Comparison of ENCODE assay signal across 9 cellular contexts in the genomic region with DNA sequence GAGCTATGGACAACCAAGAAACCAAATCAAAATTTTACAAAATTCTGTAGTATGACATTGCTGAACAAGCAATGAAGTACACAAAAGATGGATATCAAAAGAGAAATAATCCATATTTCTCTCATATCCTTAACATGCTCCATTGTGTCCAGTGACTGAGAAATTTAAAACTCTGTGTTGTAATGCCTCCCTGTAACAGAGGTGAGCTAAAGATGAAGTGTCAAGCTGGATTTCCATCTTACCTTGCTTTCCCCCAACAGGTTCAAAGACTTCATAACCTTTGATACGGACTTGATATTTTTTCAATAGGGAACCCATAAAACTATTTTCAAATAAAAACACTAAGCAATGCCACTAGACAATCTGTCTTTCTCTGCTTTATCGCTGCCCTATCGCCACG.
DNase-seq lines count a peak whose midpoint lies in the region; ATAC-seq and TF ChIP-seq lines count a peak whose summit lies in the region.
"Had no signal": no experiment of that assay in that cellular context is flagged by ENCODE, and none has a peak within 500 bp of the region (broad histone marks: within the 10 kb centered on the region; RNA-seq: fewer than 3 reads in every experiment).

No MANE protein-coding gene starts in this region.

- H2BK120ac ChIP-seq in mesendoderm (ENCODE audit: low read depth, low read length): no peak overlapping the region

- TF ChIP-seq POLR2A in uterus (IDR thresholded peaks at IDR 0.05): no peak

- intact Hi-C loops in heart right ventricle (cut with DNase I): loop anchor here in 3 of 10 donors (5.0 to 10.0 kb wide), 3 partner anchors 85 to 92 kb away; no protein-coding TSS in a partner anchor
- intact Hi-C loops in cardiac septum (cut with DNase I): no loop called here
- intact Hi-C loops in uterus (cut with DNase I; ENCODE audit: low total_unique reads): no loop called here

- H3K27me3 ChIP-seq in heart right ventricle (no peaks in the 10 kb centered on the region), mesendoderm (ENCODE audit: insufficient read depth, low read length, poor library complexity) (no peaks in the 10 kb centered on the region), uterus (no peaks in the 10 kb centered on the region)

- H4K5ac ChIP-seq in mesendoderm (ENCODE audit: low read length): no peak overlapping the region

- H2BK5ac ChIP-seq in mesendoderm (ENCODE audit: low read length): no peak overlapping the region

- no peak overlapping the region for H4K8ac ChIP-seq in mesendoderm (ENCODE audit: low read depth, low read length)

- peaks cover 0 to 34% (median 19%) of the 10 kb centered on the region in 9 donors for H3K4me1 ChIP-seq in heart right ventricle
- H3K4me1 ChIP-seq in mesendoderm (ENCODE audit: control insufficient read depth, low read depth, low read length): no peaks in the 10 kb centered on the region
- H3K4me1 ChIP-seq in uterus: no peaks in the 10 kb centered on the region

- H3K36me3 Mint-ChIP-seq in brain: no peaks in the 10 kb centered on the region

- DNase-seq in heart right ventricle: no peak
- no peak for DNase-seq in cardiac septum (ENCODE audit: low spot score)
- DNase-seq in mesendoderm: no peak
- no peak for DNase-seq in uterus
- DNase-seq in NCI-H1694 treated with DMSO at 0.1 percent for 48 hours (lab: John Stamatoyannopoulos, UW): no peak
- DNase-seq in NCI-H2081 treated with DMSO at 0.1 percent for 48 hours (lab: John Stamatoyannopoulos, UW): no peak
- DNase-seq: NCI-H1436 had no signal

- peak overlapping the region; percentile 93 for H3K9ac ChIP-seq in mesendoderm (ENCODE audit: low read length)

- H3K79me2 ChIP-seq in mesendoderm (ENCODE audit: control insufficient read depth, insufficient read depth, low read length): no peaks in the 10 kb centered on the region

- H2BK15ac ChIP-seq in mesendoderm (replicated peaks; ENCODE audit: low read depth): no peak overlapping the region

- H3K27ac ChIP-seq in heart right ventricle (peak overlapping the region; percentile 82 to 100 (median 96)), mesendoderm (ENCODE audit: low read depth, low read length) (no peak overlapping the region), uterus (peak overlapping the region; percentile 99 to 100)

- WGBS in heart right ventricle, 2 donors: 44 to 45% methylated on average over 4 of the region's 4 CpGs
- WGBS in mesendoderm (ENCODE audit: extremely low coverage, insufficient coverage, low lambda C conversion rate): no CpG with 5 or more reads among the region's 4 CpGs

- peaks cover 53% of the 10 kb centered on the region for H3K4me1 Mint-ChIP-seq in brain

- peak overlapping the region; percentile 32 for H3K4me2 ChIP-seq in mesendoderm (ENCODE audit: low read length)

- ATAC-seq in heart right ventricle: no peak
- no peak for ATAC-seq in HG03457 (IDR thresholded peaks at IDR 0.05; ENCODE audit: unreplicated experiment)

- H3K9me3 Mint-ChIP-seq in brain: peaks cover 0 to 5% (median 0%) of the 10 kb centered on the region in 5 experiments

- H3K23ac ChIP-seq in mesendoderm (ENCODE audit: low read length): no peak overlapping the region

- no peak overlapping the region for H3K4ac ChIP-seq in mesendoderm (ENCODE audit: low read depth, low read length)

- peak overlapping the region; percentile 39 to 99 (median 98) for H3K27ac Mint-ChIP-seq in brain

- no peaks in the 10 kb centered on the region for H3K79me1 ChIP-seq in mesendoderm (ENCODE audit: low read length)

- H2AK5ac ChIP-seq in mesendoderm (ENCODE audit: low read length): no peak overlapping the region

- H3K56ac ChIP-seq in mesendoderm (ENCODE audit: low read length): peak overlapping the region; percentile 97

- H3K9me3 ChIP-seq in heart right ventricle (no peaks in the 10 kb centered on the region), uterus (no peaks in the 10 kb centered on the region)

- no peaks in the 10 kb centered on the region for H3K27me3 Mint-ChIP-seq in brain

- no peak overlapping the region for H3K18ac ChIP-seq in mesendoderm (ENCODE audit: low read length)

- H3K4me3 ChIP-seq in heart right ventricle (peak overlapping the region; percentile 59 to 94 (median 72)), mesendoderm (ENCODE audit: low read length) (no peak overlapping the region), uterus (peak overlapping the region; percentile 85 to 89)

- TF ChIP-seq CTCF in heart right ventricle (IDR thresholded peaks at IDR 0.05) (no peak), brain (conservative IDR thresholded peaks at IDR 0.05) (no peak), uterus (IDR thresholded peaks at IDR 0.05) (no peak)

- peak overlapping the region; percentile 86 to 99 (median 94) for H3K4me3 Mint-ChIP-seq in brain

- H3K36me3 ChIP-seq in heart right ventricle (no peaks in the 10 kb centered on the region), mesendoderm (ENCODE audit: control insufficient read depth, insufficient read depth, low read length) (no peaks in the 10 kb centered on the region), uterus (no peaks in the 10 kb centered on the region)
